ENCODE assay signal across 23 cellular contexts in genomic region chr7:158028290-158028941, GRCh38.
DNase-seq lines count a peak whose midpoint lies in the region; ATAC-seq and TF ChIP-seq lines count a peak whose summit lies in the region.
"Had no signal": no experiment of that assay in that cellular context is flagged by ENCODE, and none has a peak within 500 bp of the region (broad histone marks: within the 10 kb centered on the region; RNA-seq: fewer than 3 reads in every experiment).

No MANE protein-coding gene starts in this region.

- no peak overlapping the region for H3K4me3 ChIP-seq in H7 (ENCODE audit: insufficient read depth, low read depth, low read length)
- no peak overlapping the region for H3K4me3 ChIP-seq in SJCRH30
- H3K4me3 ChIP-seq: HAP-1, PC-9, right lobe of liver, upper lobe of left lung had no signal

- POLR2A ChIA-PET in T-cell (lab: Charles Lee) = no interaction called here

- H3K4me3 Mint-ChIP-seq in natural killer cell treated with Interleukin-12 subunit alpha and Interleukin-12 subunit beta and Interleukin-15 and Interleukin-18, amount 100 ng/mL, for 72 hours = no peak overlapping the region
- H3K4me3 Mint-ChIP-seq in natural killer cell (no peak overlapping the region), nephron (no peak overlapping the region), T-cell (no peak overlapping the region)
- H3K4me3 Mint-ChIP-seq: activated CD8-positive, alpha-beta T cell treated with anti-CD3 and anti-CD28 coated beads for 36 hours; activated T-cell treated with anti-CD3 and anti-CD28 coated beads, Interleukin-2, amount 50 U/mL, for 72 hours; effector memory CD8-positive, alpha-beta T cell; naive thymus-derived CD8-positive, alpha-beta T cell had no signal

- H3K36me3 Mint-ChIP-seq in natural killer cell treated with Interleukin-12 subunit alpha and Interleukin-12 subunit beta and Interleukin-15 and Interleukin-18, amount 100 ng/mL, for 72 hours = no peaks in the 10 kb centered on the region
- H3K36me3 Mint-ChIP-seq in natural killer cell = no peaks in the 10 kb centered on the region
- no peaks in the 10 kb centered on the region for H3K36me3 Mint-ChIP-seq in nephron (ENCODE audit: low read depth)
- peaks cover 2% of the 10 kb centered on the region for H3K36me3 Mint-ChIP-seq in T-cell

- H3K4me1 Mint-ChIP-seq in natural killer cell treated with Interleukin-12 subunit alpha and Interleukin-12 subunit beta and Interleukin-15 and Interleukin-18, amount 100 ng/mL, for 72 hours (ENCODE audit: low read depth in 2 of 2) = no peaks in the 10 kb centered on the region
- H3K4me1 Mint-ChIP-seq in natural killer cell (no peaks in the 10 kb centered on the region), nephron (peaks cover 47% of the 10 kb centered on the region), T-cell (peaks cover 0 to 7% (median 0%) of the 10 kb centered on the region in 3 donors)

- no peaks in the 10 kb centered on the region for H3K9me3 Mint-ChIP-seq in natural killer cell treated with Interleukin-12 subunit alpha and Interleukin-12 subunit beta and Interleukin-15 and Interleukin-18, amount 100 ng/mL, for 72 hours
- no peaks in the 10 kb centered on the region for H3K9me3 Mint-ChIP-seq in natural killer cell
- H3K9me3 Mint-ChIP-seq in nephron = peaks cover 8% of the 10 kb centered on the region
- peaks cover 5 to 6% (median 5%) of the 10 kb centered on the region in 3 donors for H3K9me3 Mint-ChIP-seq in T-cell
- H3K9me3 Mint-ChIP-seq: activated CD8-positive, alpha-beta T cell treated with anti-CD3 and anti-CD28 coated beads for 36 hours had no signal

- H3K9me3 ChIP-seq in SJCRH30 (replicated peaks) = no peaks in the 10 kb centered on the region
- H3K9me3 ChIP-seq: HAP-1, right lobe of liver, upper lobe of left lung had no signal

- DNase-seq in natural killer cell treated with Interleukin-12 subunit alpha and Interleukin-12 subunit beta and Interleukin-15 and Interleukin-18, amount 100 ng/mL, for 72 hours (ENCODE audit: low spot score) = peak; percentile 42
- DNase-seq in natural killer cell = no peak
- no peak for DNase-seq in T-cell
- DNase-seq in H7 = no peak
- no peak for DNase-seq in SJCRH30
- DNase-seq in AG20443 (ENCODE audit: low spot score) = no peak
- DNase-seq: activated CD8-positive, alpha-beta T cell treated with anti-CD3 and anti-CD28 coated beads for 36 hours; activated T-cell treated with anti-CD3 and anti-CD28 coated beads, Interleukin-2, amount 50 U/mL, for 72 hours; central memory CD4-positive, alpha-beta T cell; effector memory CD8-positive, alpha-beta T cell; hippocampal formation; left cardiac atrium; naive thymus-derived CD8-positive, alpha-beta T cell; NCI-H1105; NCI-H446; PC-9; right lobe of liver; stimulated activated CD4-positive, alpha-beta T cell treated with anti-CD3 and anti-CD28 coated beads, Interleukin-4, amount 100 ng/mL, for 4 hours; WERI-Rb-1 had no signal

- H3K27me3 ChIP-seq in H7 (ENCODE audit: control insufficient read depth, insufficient read depth, low read length) = no peaks in the 10 kb centered on the region
- peaks cover 38% of the 10 kb centered on the region; the same call in 1 of the 2 replicates for H3K27me3 ChIP-seq in SJCRH30
- H3K27me3 ChIP-seq: right lobe of liver, upper lobe of left lung had no signal

- ATAC-seq in natural killer cell treated with Interleukin-12 subunit alpha and Interleukin-12 subunit beta and Interleukin-15 and Interleukin-18, amount 100 ng/mL, for 72 hours = no peak
- no peak for ATAC-seq in natural killer cell
- ATAC-seq in T-cell (replicated peaks in 1 of 4) = no peak
- ATAC-seq: activated CD8-positive, alpha-beta T cell treated with anti-CD3 and anti-CD28 coated beads for 36 hours; activated T-cell treated with anti-CD3 and anti-CD28 coated beads, Interleukin-2, amount 50 U/mL, for 72 hours; effector memory CD8-positive, alpha-beta T cell; left cardiac atrium; naive thymus-derived CD8-positive, alpha-beta T cell had no signal

- intact Hi-C loops in natural killer cell (cut with micrococcal nuclease) = no loop called here

- peak overlapping the region; percentile 68 for H3K27ac ChIP-seq in VCaP
- H3K27ac ChIP-seq in SJCRH30 = no peak overlapping the region
- H3K27ac ChIP-seq: PC-9, right lobe of liver, upper lobe of left lung, WERI-Rb-1 had no signal

- CTCF ChIA-PET in T-cell (lab: Charles Lee) = no interaction called here

- no peaks in the 10 kb centered on the region for H3K36me3 ChIP-seq in H7 (replicated peaks; ENCODE audit: control insufficient read depth, insufficient read depth, low read length)
- no peaks in the 10 kb centered on the region for H3K36me3 ChIP-seq in SJCRH30
- H3K36me3 ChIP-seq: HAP-1, right lobe of liver, upper lobe of left lung, WERI-Rb-1 had no signal

- TF ChIP-seq CTCF in natural killer cell (IDR thresholded peaks at IDR 0.05) (no peak), VCaP (conservative IDR thresholded peaks at IDR 0.05) (no peak; the same call in 1 of the 2 replicates), nephron (IDR thresholded peaks at IDR 0.05; ENCODE audit: unreplicated experiment in 3 of 3) (no peak)

- H3K4me1 ChIP-seq in SJCRH30 = no peaks in the 10 kb centered on the region
- H3K4me1 ChIP-seq: HAP-1, right lobe of liver, upper lobe of left lung had no signal

- H3K27ac Mint-ChIP-seq in natural killer cell treated with Interleukin-12 subunit alpha and Interleukin-12 subunit beta and Interleukin-15 and Interleukin-18, amount 100 ng/mL, for 72 hours = no peak overlapping the region
- H3K27ac Mint-ChIP-seq in natural killer cell = no peak overlapping the region
- H3K27ac Mint-ChIP-seq in nephron = peak overlapping the region in 2 of 3 experiments; percentile 17 to 20
- H3K27ac Mint-ChIP-seq in T-cell = no peak overlapping the region
- H3K27ac Mint-ChIP-seq: activated CD8-positive, alpha-beta T cell treated with anti-CD3 and anti-CD28 coated beads for 36 hours; activated T-cell treated with anti-CD3 and anti-CD28 coated beads, Interleukin-2, amount 50 U/mL, for 72 hours; effector memory CD8-positive, alpha-beta T cell had no signal

- H3K27me3 Mint-ChIP-seq in natural killer cell treated with Interleukin-12 subunit alpha and Interleukin-12 subunit beta and Interleukin-15 and Interleukin-18, amount 100 ng/mL, for 72 hours = no peaks in the 10 kb centered on the region
- H3K27me3 Mint-ChIP-seq in natural killer cell (ENCODE audit: low read depth in 2 of 2) (peaks cover 0 to 6% of the 10 kb centered on the region in 2 donors), nephron (ENCODE audit: low read depth) (peaks cover 24% of the 10 kb centered on the region), T-cell (peaks cover 8 to 15% of the 10 kb centered on the region in 2 donors)
- H3K27me3 Mint-ChIP-seq: activated CD8-positive, alpha-beta T cell treated with anti-CD3 and anti-CD28 coated beads for 36 hours had no signal

Comparison
In these comparisons a context has a peak if more than half of its experiments do, and no peak if none do; other contexts are left out.
1. H3K27ac Mint-ChIP-seq: peak in nephron (2 of 3); none in natural killer cell treated with Interleukin-12 subunit alpha and Interleukin-12 subunit beta and Interleukin-15 and Interleukin-18, amount 100 ng/mL, for 72 hours (0 of 2), natural killer cell (0 of 2) and T-cell (0 of 2).